Comparison of ENCODE assay signal across 8 cellular contexts in genomic region chr7:76302299-76303056, GRCh38. TPM values are rescaled to one million over a fixed set of nuclear protein-coding genes. Genes with fewer than 3 reads are reported as not detected.
DNase-seq lines count a peak whose midpoint lies in the region; ATAC-seq and TF ChIP-seq lines count a peak whose summit lies in the region.

Gene HSPB1, plus strand, starts transcription at chr7:76302673. Its CDS starts 40 bp downstream, at chr7:76302713.

- H2BK12ac ChIP-seq in H9 (ENCODE audit: insufficient read length, low read depth, low read length) = no peak within 1 kb of the TSS
- H2BK12ac ChIP-seq in trophoblast cell (ENCODE audit: low read length) = peak within 1 kb of the TSS; percentile 96

- peaks cover 0 to 3% of the 10 kb centered on the region in 2 experiments; a peak in 2 of 5 replicates for H3K9me3 Mint-ChIP-seq in H9

- H3K56ac ChIP-seq in H9 (ENCODE audit: insufficient read length, low read depth, low read length) = no peak within 1 kb of the TSS

- H3K14ac ChIP-seq in H9 (ENCODE audit: insufficient read depth, low read length) (0 out of 2 replicates have a peak within 1 kb of the TSS, but pooled peaks have one; percentile 18), trophoblast cell (ENCODE audit: low read length) (peak within 1 kb of the TSS; percentile 94)

- TF ChIP-seq CTCF in DOHH2 (IDR thresholded peaks at IDR 0.05; ENCODE audit: low read depth, low read length, poor library complexity, severe bottlenecking) (no peak), H9 (conservative IDR thresholded peaks at IDR 0.05) (0 out of 3 replicates have a peak, but pooled peaks have one; percentile 14), heart right ventricle (IDR thresholded peaks at IDR 0.05) (peak in 2 of 9 donors; percentile 14 to 24)

- H3K4me3 Mint-ChIP-seq in H9 = peak within 1 kb of the TSS; percentile 78 to 92

- H3K27me3 Mint-ChIP-seq in H9 (ENCODE audit: low read depth) = peaks cover 26% of the 10 kb centered on the region

- H3K79me2 ChIP-seq in DOHH2 (ENCODE audit: control insufficient read depth, low read length) (no peaks in the 10 kb centered on the region), H9 (ENCODE audit: insufficient read depth, low read length) (no peaks in the 10 kb centered on the region), trophoblast cell (ENCODE audit: control insufficient read depth, insufficient read depth, low read length, poor library complexity) (peaks cover 10% of the 10 kb centered on the region)

- H3K23ac ChIP-seq in H9 (ENCODE audit: insufficient read length, low read depth, low read length) (no peak within 1 kb of the TSS), trophoblast cell (ENCODE audit: low read length) (no peak within 1 kb of the TSS)

- H3K4me1 Mint-ChIP-seq in H9 = peaks cover 10 to 28% of the 10 kb centered on the region in 2 experiments

- H4K8ac ChIP-seq in H9 (replicated peaks; ENCODE audit: insufficient read length, low read depth, low read length) = no peak within 1 kb of the TSS
- peak within 1 kb of the TSS; percentile 91 for H4K8ac ChIP-seq in trophoblast cell (ENCODE audit: low read depth, low read length)

- no CpG with 5 or more reads among the region's 65 CpGs for WGBS in H9 (ENCODE audit: extremely low coverage, insufficient read length, low lambda C conversion rate)
- 0 to 2% methylated on average over 65 of the region's 65 CpGs for WGBS in heart right ventricle, 2 donors
- no CpG with 5 or more reads among the region's 65 CpGs for WGBS in trophoblast cell (ENCODE audit: extremely low coverage, insufficient coverage, insufficient read length)

- peaks cover 5 to 12% (median 9%) of the 10 kb centered on the region in 3 experiments; a peak in 5 of 7 replicates for H3K36me3 Mint-ChIP-seq in H9 (ENCODE audit: insufficient read depth in 1 of 3, low read depth in 3 of 3)

- H3K4ac ChIP-seq in H9 (ENCODE audit: low read depth, low read length) (no peak within 1 kb of the TSS), trophoblast cell (ENCODE audit: low read depth, low read length) (peak within 1 kb of the TSS; percentile 25)

- no peak within 1 kb of the TSS for H2BK5ac ChIP-seq in H9 (ENCODE audit: insufficient read length, low read length)
- H2BK5ac ChIP-seq in trophoblast cell (ENCODE audit: low read depth, low read length, poor library complexity) = peak within 1 kb of the TSS; percentile 86

- no peaks in the 10 kb centered on the region for H3K23me2 ChIP-seq in H9 (ENCODE audit: insufficient read length, low read depth, low read length, poor library complexity, severe bottlenecking)

- no peak within 1 kb of the TSS for H4K5ac ChIP-seq in H9 (ENCODE audit: insufficient read length, low read depth, low read length)

- H3T11ph ChIP-seq in H9 (ENCODE audit: low read length) = no peak within 1 kb of the TSS

- H3K9me2 ChIP-seq in DOHH2 (replicated peaks; ENCODE audit: control insufficient read depth, low read length) = no peaks in the 10 kb centered on the region

- peak; percentile 77 for DNase-seq in H9
- peak; percentile 67 for DNase-seq in NCI-H128 (lab: John Stamatoyannopoulos, UW; ENCODE audit: unreplicated experiment)
- DNase-seq in T follicular helper cell (ENCODE audit: low read depth) = peak; percentile 55
- DNase-seq in heart right ventricle = peak; percentile 96 to 97
- DNase-seq in trophoblast cell = peak; percentile 87 to 91
- no peak for DNase-seq in cortex of kidney (lab: John Stamatoyannopoulos, UW)

- H4K20me1 ChIP-seq in DOHH2 (ENCODE audit: control insufficient read depth, insufficient read depth, low read depth, low read length) = no peaks in the 10 kb centered on the region
- no peaks in the 10 kb centered on the region for H4K20me1 ChIP-seq in H9 (ENCODE audit: control insufficient read depth, insufficient read depth, insufficient read length)

- H3K9me3 ChIP-seq in DOHH2 (ENCODE audit: control insufficient read depth, insufficient read depth, low read length) = no peaks in the 10 kb centered on the region
- no peaks in the 10 kb centered on the region for H3K9me3 ChIP-seq in H9 (ENCODE audit: control insufficient read depth, low read depth, low read length)
- no peaks in the 10 kb centered on the region for H3K9me3 ChIP-seq in heart right ventricle
- H3K9me3 ChIP-seq in trophoblast cell (ENCODE audit: insufficient read depth, low read depth, low read length) = no peaks in the 10 kb centered on the region

- peak; percentile 78 to 89 (median 85) for ATAC-seq in heart right ventricle

- H2BK20ac ChIP-seq in H9 (ENCODE audit: low read depth, low read length, poor library complexity, severe bottlenecking) = no peak within 1 kb of the TSS

- H2BK15ac ChIP-seq in H9 (ENCODE audit: low read depth, low read length) = no peak within 1 kb of the TSS

- H2AK5ac ChIP-seq in H9 (ENCODE audit: insufficient read length, low read length) (no peak within 1 kb of the TSS), trophoblast cell (ENCODE audit: low read length) (peak within 1 kb of the TSS; percentile 84)

- H3K79me1 ChIP-seq in H9 (ENCODE audit: insufficient read depth, low read depth, low read length, poor library complexity, severe bottlenecking) (no peaks in the 10 kb centered on the region), trophoblast cell (ENCODE audit: low read length) (peaks cover 38% of the 10 kb centered on the region)

- no peak within 1 kb of the TSS for H3K27ac ChIP-seq in DOHH2 (ENCODE audit: low read depth, low read length)
- H3K27ac ChIP-seq in H9 (ENCODE audit: insufficient read length, low read depth, low read length) = no peak within 1 kb of the TSS
- peak within 1 kb of the TSS; percentile 99 for H3K27ac ChIP-seq in angular gyrus (ENCODE audit: low read depth, low read length)
- peak within 1 kb of the TSS; percentile 93 to 100 (median 100) for H3K27ac ChIP-seq in heart right ventricle
- H3K27ac ChIP-seq in trophoblast cell (ENCODE audit: low read depth, low read length) = peak within 1 kb of the TSS; percentile 83

- H3K36me3 ChIP-seq in DOHH2 (ENCODE audit: control insufficient read depth, low read length) (no peaks in the 10 kb centered on the region), heart right ventricle (peaks cover 0 to 14% (median 9%) of the 10 kb centered on the region in 9 donors), trophoblast cell (ENCODE audit: control insufficient read depth in 1 of 2, insufficient read depth in 2 of 2, low read length in 2 of 2) (peaks cover 8 to 10% of the 10 kb centered on the region in 2 experiments)

- H3K4me2 ChIP-seq in DOHH2 (ENCODE audit: low read length) = peak within 1 kb of the TSS; percentile 85
- peak within 1 kb of the TSS; percentile 49 for H3K4me2 ChIP-seq in H9 (ENCODE audit: insufficient read depth, insufficient read length, low read length)
- peak within 1 kb of the TSS; percentile 66 for H3K4me2 ChIP-seq in trophoblast cell (ENCODE audit: low read length)

- H2BK120ac ChIP-seq in H9 (ENCODE audit: low read depth, low read length, poor library complexity, severe bottlenecking) (no peak within 1 kb of the TSS), trophoblast cell (ENCODE audit: insufficient read depth, low read length, poor library complexity) (peak within 1 kb of the TSS; percentile 82)

- H3K4me1 ChIP-seq in DOHH2 (ENCODE audit: control insufficient read depth, low read length) (peaks cover 28% of the 10 kb centered on the region), H9 (ENCODE audit: insufficient read depth, low read length) (no peaks in the 10 kb centered on the region), heart right ventricle (peaks cover 10 to 47% (median 35%) of the 10 kb centered on the region in 9 donors), trophoblast cell (ENCODE audit: control insufficient read depth in 1 of 2, insufficient read depth in 2 of 2, low read length in 2 of 2) (peaks cover 19 to 29% of the 10 kb centered on the region in 2 experiments)

- peaks cover 11% of the 10 kb centered on the region for H3F3A ChIP-seq in DOHH2 (ENCODE audit: control insufficient read depth, insufficient read depth)

- H4K12ac ChIP-seq in trophoblast cell (ENCODE audit: low read depth, low read length) = peak within 1 kb of the TSS; percentile 82

- intact Hi-C loops in heart right ventricle (cut with DNase I) = loop anchor here in 1 of 10 donors (1.0 kb wide), 1 partner anchor 8 kb away; no protein-coding TSS in a partner anchor

- H3K27me3 ChIP-seq in DOHH2 (ENCODE audit: control insufficient read depth, low read length) = peaks cover 34% of the 10 kb centered on the region
- H3K27me3 ChIP-seq in H9 (ENCODE audit: insufficient read depth, low read length) = no peaks in the 10 kb centered on the region
- H3K27me3 ChIP-seq in heart right ventricle = peaks cover 0 to 7% (median 0%) of the 10 kb centered on the region in 7 donors
- H3K27me3 ChIP-seq in trophoblast cell (ENCODE audit: insufficient read depth, low read length) = no peaks in the 10 kb centered on the region

- H3K18ac ChIP-seq in H9 (ENCODE audit: insufficient read length, low read depth, low read length) (no peak within 1 kb of the TSS), trophoblast cell (ENCODE audit: low read length) (peak within 1 kb of the TSS; percentile 98)

- H3K9ac ChIP-seq in H9 (ENCODE audit: extremely low read depth, insufficient read length, low read length) (no peak within 1 kb of the TSS), trophoblast cell (ENCODE audit: low read length) (peak within 1 kb of the TSS; percentile 75)

- H4K91ac ChIP-seq in H9 (ENCODE audit: insufficient read length, low read depth, low read length) (no peak within 1 kb of the TSS), trophoblast cell (ENCODE audit: low read depth, low read length) (peak within 1 kb of the TSS; percentile 95)

- peak within 1 kb of the TSS; percentile 66 for H3K4me3 ChIP-seq in DOHH2 (ENCODE audit: low read length)
- H3K4me3 ChIP-seq in heart right ventricle = peak within 1 kb of the TSS; percentile 72 to 100 (median 98)
- H3K4me3 ChIP-seq in trophoblast cell (ENCODE audit: low read depth, low read length) = peak within 1 kb of the TSS; percentile 83

- H2AFZ ChIP-seq in H9 (ENCODE audit: low read length) = no peak within 1 kb of the TSS
- H2AFZ ChIP-seq in trophoblast cell (ENCODE audit: insufficient read depth, low read length, poor library complexity) = peak within 1 kb of the TSS; percentile 52

- peak within 1 kb of the TSS; percentile 63 to 94 (median 70); a peak in 4 of 7 replicates for H3K27ac Mint-ChIP-seq in H9

RNA-seq across cellular contexts. Expression of gene HSPB1, which starts in this region (rescaled TPM):
- total RNA-seq in H9 (2021) (175 and 186 TPM in 2 replicates), heart right ventricle (1,000 to 10,000 TPM; 1,266 to 2,631 (median 2,034) TPM)
- polyA plus RNA-seq in heart right ventricle = 1,000 to 10,000 TPM; 2,522 to 6,886 TPM
- polyA plus RNA-seq in trophoblast cell (2013) = 1,533 and 1,664 TPM in 2 replicates

Comparison
In these comparisons a context has a peak if more than half of its experiments do, and no peak if none do; other contexts are left out.
1. H3K27ac ChIP-seq: peak in angular gyrus (single experiment), heart right ventricle (10 of 10) and trophoblast cell (single experiment); none in DOHH2 (single experiment) and H9 (single experiment).
2. Peak in every context shown above with its lines, with median percentiles within 50 percentile points of each other: H3K4me2 ChIP-seq and H3K4me3 ChIP-seq.